ENCODE assay signal across 8 cellular contexts in the genomic region with DNA sequence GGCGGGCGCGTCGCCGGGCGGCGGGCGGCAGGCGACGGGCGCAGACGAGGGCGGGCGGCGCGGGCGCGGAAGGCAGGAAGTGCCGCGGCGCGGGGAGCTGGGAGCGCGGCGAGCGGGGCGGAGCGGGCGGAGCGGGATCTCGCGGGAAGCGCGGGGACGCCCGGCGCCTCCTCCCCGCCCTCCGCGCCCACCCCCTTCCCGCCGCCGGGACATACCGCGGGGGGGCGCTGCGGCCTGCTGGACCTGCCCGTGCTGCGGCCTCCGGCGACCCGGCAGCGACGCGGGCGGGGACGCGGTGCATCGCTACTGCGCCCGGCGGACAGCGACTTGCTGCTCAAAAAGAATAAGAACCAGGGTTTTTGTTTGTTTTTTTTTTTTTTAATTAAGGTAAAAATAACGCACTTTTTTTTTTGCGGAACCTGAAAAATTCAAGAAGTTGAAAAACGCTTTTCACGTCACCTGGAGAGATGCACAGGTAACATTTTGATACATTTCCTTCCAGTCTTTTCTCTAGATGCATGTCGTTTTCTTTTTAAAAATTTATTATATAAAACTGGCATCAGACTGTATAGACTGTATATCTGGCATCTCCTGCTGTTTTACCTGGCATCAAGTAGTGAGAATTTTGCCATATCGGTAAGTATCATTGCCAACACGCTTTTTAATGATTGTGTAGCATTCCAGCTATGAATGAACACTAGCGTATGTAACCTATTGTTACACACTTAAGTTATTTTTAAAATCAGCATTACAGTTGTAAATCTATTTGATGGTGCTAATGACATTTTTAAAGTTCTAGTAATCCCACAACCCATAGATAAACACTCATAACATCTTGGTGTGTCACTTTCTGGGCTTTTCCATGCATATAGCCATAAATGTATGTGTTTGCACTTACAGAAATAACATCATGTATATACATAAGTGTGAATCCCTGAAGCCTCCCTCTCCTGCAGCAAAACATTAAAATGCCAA. TPM values are rescaled to one million over a fixed set of nuclear protein-coding genes. Genes with fewer than 3 reads are reported as not detected.
DNase-seq lines count a peak whose midpoint lies in the region; ATAC-seq and TF ChIP-seq lines count a peak whose summit lies in the region.

TSS of gene CENPB (minus strand) at position 76 of the 975 bp plus-strand sequence. CDS start 257 bp downstream, outside the sequence.

- peak within 1 kb of the TSS; percentile 71 for H3K27ac Mint-ChIP-seq in activated T-helper 17 cell treated with anti-CD3 and anti-CD28 coated beads, Interleukin-2, amount 50 U/mL, for 72 hours
- peak within 1 kb of the TSS; percentile 65 to 69 for H3K27ac Mint-ChIP-seq in natural killer cell

- TF ChIP-seq CTCF in Peyer's patch (IDR thresholded peaks at IDR 0.05), result peak; percentile 71 to 93 (median 86)
- TF ChIP-seq CTCF in natural killer cell (IDR thresholded peaks at IDR 0.05), result peak; percentile 84

- peaks cover 0 to 11% (median 0%) of the 10 kb centered on the region in 3 donors for H3K36me3 ChIP-seq in Peyer's patch

- in situ Hi-C loops in KBM-7 (cut with MboI; ENCODE audit: low pct_unique_long_range_greater_than_20kb, low sequenced_read_pairs), result no loop called here

- H3K9me3 Mint-ChIP-seq in activated T-helper 17 cell treated with anti-CD3 and anti-CD28 coated beads, Interleukin-2, amount 50 U/mL, for 72 hours, result no peaks in the 10 kb centered on the region
- H3K9me3 Mint-ChIP-seq in natural killer cell, result no peaks in the 10 kb centered on the region

- peak; percentile 96 for DNase-seq in DMS53 (lab: John Stamatoyannopoulos, UW)
- peak; percentile 83 for DNase-seq in KBM-7
- peak; percentile 89 to 96 (median 95) for DNase-seq in Peyer's patch
- peak; percentile 71 for DNase-seq in fibroblast of peridontal ligament (ENCODE audit: extremely low read depth)
- DNase-seq in natural killer cell, result peak; percentile 93
- DNase-seq in stimulated activated naive CD4-positive, alpha-beta T cell treated with Interleukin-2 at 50 U/mL for 16 hours (lab: John Stamatoyannopoulos, UW), result peak; percentile 86

- peaks cover 0 to 56% (median 10%) of the 10 kb centered on the region in 4 donors for H3K4me1 ChIP-seq in Peyer's patch

- H3K4me3 ChIP-seq in Peyer's patch, result peak within 1 kb of the TSS; percentile 44 to 79 (median 62)

- H3K27me3 ChIP-seq in Peyer's patch, result no peaks in the 10 kb centered on the region

- peak; percentile 78 for ATAC-seq in GM21529 (IDR thresholded peaks at IDR 0.05; ENCODE audit: unreplicated experiment)
- ATAC-seq in activated T-helper 17 cell treated with anti-CD3 and anti-CD28 coated beads, Interleukin-2, amount 50 U/mL, for 72 hours (replicated peaks), result peak; percentile 94
- ATAC-seq in natural killer cell, result peak; percentile 93 to 98 (median 95)

- H3K36me3 Mint-ChIP-seq in activated T-helper 17 cell treated with anti-CD3 and anti-CD28 coated beads, Interleukin-2, amount 50 U/mL, for 72 hours (ENCODE audit: low read depth), result peaks cover 10% of the 10 kb centered on the region
- no peaks in the 10 kb centered on the region for H3K36me3 Mint-ChIP-seq in natural killer cell

- intact Hi-C loops in natural killer cell (cut with micrococcal nuclease), result loop anchor here (1.0 to 10.0 kb wide), 3 partner anchors 33 to 298 kb away; partner anchors contain the start of gene AP5S1

- peak within 1 kb of the TSS; percentile 70 to 87 (median 80) for H3K27ac ChIP-seq in Peyer's patch

- peak within 1 kb of the TSS; percentile 77 for H3K4me3 Mint-ChIP-seq in activated T-helper 17 cell treated with anti-CD3 and anti-CD28 coated beads, Interleukin-2, amount 50 U/mL, for 72 hours
- peak within 1 kb of the TSS; percentile 84 for H3K4me3 Mint-ChIP-seq in natural killer cell

- no peaks in the 10 kb centered on the region for H3K9me3 ChIP-seq in Peyer's patch

- H3K4me1 Mint-ChIP-seq in activated T-helper 17 cell treated with anti-CD3 and anti-CD28 coated beads, Interleukin-2, amount 50 U/mL, for 72 hours, result peaks cover 22% of the 10 kb centered on the region
- H3K4me1 Mint-ChIP-seq in natural killer cell, result peaks cover 16 to 42% of the 10 kb centered on the region in 2 donors

- no peaks in the 10 kb centered on the region for H3K27me3 Mint-ChIP-seq in activated T-helper 17 cell treated with anti-CD3 and anti-CD28 coated beads, Interleukin-2, amount 50 U/mL, for 72 hours
- H3K27me3 Mint-ChIP-seq in natural killer cell (ENCODE audit: low read depth in 2 of 2), result no peaks in the 10 kb centered on the region

- no peak for TF ChIP-seq POLR2A in Peyer's patch (IDR thresholded peaks at IDR 0.05)

RNA-seq across cellular contexts. Expression of gene CENPB, which starts in this region (rescaled TPM):
- total RNA-seq in Peyer's patch (10 to 100 TPM; 39.8 to 61.9 (median 47.0) TPM), natural killer cell (10 to 100 TPM; 46.7 to 62.6 (median 55.4) TPM)
- 10 to 100 TPM; 42.3 to 82.1 TPM for total RNA-seq in activated T-helper 17 cell treated with anti-CD3 and anti-CD28 coated beads, Interleukin-2, amount 50 U/mL, for 72 hours

Comparison
In these comparisons a context has a peak if more than half of its experiments do, and no peak if none do; other contexts are left out.
1. Peak in every context shown above with its lines: DNase-seq, ATAC-seq, H3K4me3 ChIP-seq and H3K27ac ChIP-seq.